ENCODE assay signal across 25 cellular contexts in genomic region chr6:78700997-78701396, GRCh38.
"Had no signal": no experiment of that assay in that cellular context is flagged by ENCODE, and none has a peak within 500 bp of the region (broad histone marks: within the 10 kb centered on the region; RNA-seq: fewer than 3 reads in every experiment).

No MANE protein-coding gene starts in this region.

- H3K27me3 ChIP-seq: esophagus squamous epithelium, left lung, tibial nerve, uterus had no signal

- ATAC-seq: activated CD8-positive, alpha-beta T cell treated with anti-CD3 and anti-CD28 coated beads, Interleukin-2, amount 10 ng/mL, durations not matched to agents 7 days and 5 days; activated naive CD8-positive, alpha-beta T cell treated with anti-CD3 and anti-CD28 coated beads, Interleukin-2, amount 50 U/mL, for 24 hours; effector memory CD8-positive, alpha-beta T cell; left lung had no signal

- DNase-seq: activated CD4-positive, alpha-beta T cell treated with anti-CD3 and anti-CD28 coated beads, Interleukin-2, amount 10 ng/mL, durations not matched to agents 7 days and 5 days; activated CD8-positive, alpha-beta T cell treated with anti-CD3 and anti-CD28 coated beads, Interleukin-2, amount 10 ng/mL, durations not matched to agents 7 days and 5 days; activated naive CD4-positive, alpha-beta T cell treated with anti-CD3 and anti-CD28 coated beads for 36 hours; activated naive CD8-positive, alpha-beta T cell treated with anti-CD3 and anti-CD28 coated beads, Interleukin-2, amount 50 U/mL, for 24 hours; activated T-cell treated with anti-CD3 and anti-CD28 coated beads, Interleukin-2, amount 50 U/mL, for 24 hours; anterior cingulate cortex; dermis blood vessel endothelial cell; effector memory CD8-positive, alpha-beta T cell; esophagus squamous epithelium; foreskin melanocyte; head of caudate nucleus; kidney; left lung; nephron progenitor cell; nucleus accumbens; retina; stimulated activated CD4-positive, alpha-beta T cell treated with anti-CD3 and anti-CD28 coated beads, Interleukin-12 subunit alpha, Interleukin-12 subunit beta, amount 100 ng/mL, for 4 hours; stimulated activated CD4-positive, alpha-beta T cell treated with anti-CD3 and anti-CD28 coated beads, Interleukin-1b, Interleukin-23, amount 100 ng/mL, for 48 hours; stimulated activated CD8-positive, alpha-beta memory T cell treated with anti-CD3 and anti-CD28 coated beads, Interleukin-4, amount 100 ng/mL, for 48 hours; stimulated activated naive CD4-positive, alpha-beta T cell; T1000; uterus had no signal

- H3K27ac ChIP-seq: esophagus squamous epithelium, left lung, tibial nerve, uterus had no signal

- H3K4me1 ChIP-seq: esophagus squamous epithelium, left lung, tibial nerve, uterus had no signal

- H3K36me3 Mint-ChIP-seq: mesothelial cell of epicardium had no signal

- H3K27ac Mint-ChIP-seq: activated CD4-positive, alpha-beta T cell treated with anti-CD3 and anti-CD28 coated beads, Interleukin-2, amount 10 ng/mL, durations not matched to agents 7 days and 5 days; activated CD8-positive, alpha-beta T cell treated with anti-CD3 and anti-CD28 coated beads, Interleukin-2, amount 10 ng/mL, durations not matched to agents 7 days and 5 days; activated naive CD4-positive, alpha-beta T cell treated with anti-CD3 and anti-CD28 coated beads for 36 hours; activated naive CD8-positive, alpha-beta T cell treated with anti-CD3 and anti-CD28 coated beads, Interleukin-2, amount 50 U/mL, for 24 hours; activated T-cell treated with anti-CD3 and anti-CD28 coated beads, Interleukin-2, amount 50 U/mL, for 24 hours; activated T-helper 2 cell treated with anti-CD3 and anti-CD28 coated beads, Interferon-gamma antibody, Interleukin-2, Interleukin-4, amounts not matched to agents 10 μg/mL and 5 μg/mL and 100 μg/mL, durations not matched to agents 14 hours and 24 hours and 36 hours; effector memory CD8-positive, alpha-beta T cell; mesothelial cell of epicardium; nephron progenitor cell had no signal

- H3K27me3 Mint-ChIP-seq: activated CD4-positive, alpha-beta T cell treated with anti-CD3 and anti-CD28 coated beads, Interleukin-2, amount 10 ng/mL, durations not matched to agents 7 days and 5 days; activated naive CD8-positive, alpha-beta T cell treated with anti-CD3 and anti-CD28 coated beads, Interleukin-2, amount 50 U/mL, for 24 hours; activated T-cell treated with anti-CD3 and anti-CD28 coated beads, Interleukin-2, amount 50 U/mL, for 24 hours; effector memory CD8-positive, alpha-beta T cell had no signal

- H3K4me1 Mint-ChIP-seq: activated CD4-positive, alpha-beta T cell treated with anti-CD3 and anti-CD28 coated beads, Interleukin-2, amount 10 ng/mL, durations not matched to agents 7 days and 5 days; activated naive CD8-positive, alpha-beta T cell treated with anti-CD3 and anti-CD28 coated beads, Interleukin-2, amount 50 U/mL, for 24 hours; nephron progenitor cell had no signal

- H3K4me3 Mint-ChIP-seq: activated CD4-positive, alpha-beta T cell treated with anti-CD3 and anti-CD28 coated beads, Interleukin-2, amount 10 ng/mL, durations not matched to agents 7 days and 5 days; activated CD8-positive, alpha-beta T cell treated with anti-CD3 and anti-CD28 coated beads, Interleukin-2, amount 10 ng/mL, durations not matched to agents 7 days and 5 days; activated naive CD4-positive, alpha-beta T cell treated with anti-CD3 and anti-CD28 coated beads for 36 hours; activated naive CD8-positive, alpha-beta T cell treated with anti-CD3 and anti-CD28 coated beads, Interleukin-2, amount 50 U/mL, for 24 hours; activated T-cell treated with anti-CD3 and anti-CD28 coated beads, Interleukin-2, amount 50 U/mL, for 24 hours; effector memory CD8-positive, alpha-beta T cell; mesothelial cell of epicardium; nephron progenitor cell had no signal

- H3K9me3 Mint-ChIP-seq: activated CD4-positive, alpha-beta T cell treated with anti-CD3 and anti-CD28 coated beads, Interleukin-2, amount 10 ng/mL, durations not matched to agents 7 days and 5 days; activated naive CD8-positive, alpha-beta T cell treated with anti-CD3 and anti-CD28 coated beads, Interleukin-2, amount 50 U/mL, for 24 hours; activated T-cell treated with anti-CD3 and anti-CD28 coated beads, Interleukin-2, amount 50 U/mL, for 24 hours; activated T-helper 2 cell treated with anti-CD3 and anti-CD28 coated beads, Interferon-gamma antibody, Interleukin-2, Interleukin-4, amounts not matched to agents 10 μg/mL and 5 μg/mL and 100 μg/mL, durations not matched to agents 14 hours and 24 hours and 36 hours; nephron progenitor cell had no signal
